Comparison of ENCODE assay signal across 7 cellular contexts in the genomic region with DNA sequence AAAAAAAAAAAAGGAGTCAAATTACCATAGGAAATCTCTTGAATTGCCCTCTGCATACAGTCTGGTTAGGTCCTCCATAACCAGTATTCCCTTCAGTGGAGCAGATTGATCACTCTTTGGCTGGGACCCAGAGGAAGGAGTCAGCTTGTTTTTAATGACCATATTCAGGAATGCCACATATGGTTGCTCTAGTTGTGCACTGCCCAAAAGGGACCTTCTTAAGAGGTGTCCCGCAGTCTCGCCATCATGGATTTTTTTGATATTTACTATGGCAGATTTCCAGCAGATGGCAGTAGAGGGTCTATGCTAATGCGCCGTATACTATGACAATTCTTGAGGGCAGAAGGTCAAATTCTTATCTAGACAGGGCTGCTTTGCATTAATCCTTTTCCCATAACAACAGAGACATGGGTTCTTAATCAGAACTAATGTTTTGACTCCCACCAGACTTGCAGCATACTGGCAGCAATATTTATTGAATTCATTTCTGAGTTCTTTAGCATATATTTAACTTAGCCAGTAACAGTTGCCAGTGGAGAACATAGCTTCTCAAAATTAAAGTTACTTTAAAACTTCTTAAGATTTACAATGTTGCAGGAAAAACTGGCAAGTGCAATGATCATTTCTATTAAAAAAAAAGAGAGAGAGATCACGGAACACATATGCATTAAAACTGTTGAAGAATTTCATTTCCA. TPM values are rescaled to one million over a fixed set of nuclear protein-coding genes. Genes with fewer than 3 reads are reported as not detected.
DNase-seq lines count a peak whose midpoint lies in the region; ATAC-seq and TF ChIP-seq lines count a peak whose summit lies in the region.

No MANE protein-coding gene starts in this region.

- no peak overlapping the region for H3K18ac ChIP-seq in mesenchymal stem cell (ENCODE audit: low read depth in 1 of 2, low read length in 2 of 2)

- DNase-seq in NCI-H345 treated with DMSO at 0.1 percent for 48 hours (lab: John Stamatoyannopoulos, UW; ENCODE audit: unreplicated experiment), result peak; percentile 25
- peak; percentile 22 for DNase-seq in activated CD4-positive, alpha-beta T cell treated with anti-CD3 and anti-CD28 coated beads for 1 hour
- peak; percentile 68 for DNase-seq in colonic mucosa
- DNase-seq in mesenchymal stem cell, result peak; percentile 72
- DNase-seq in stimulated activated CD8-positive, alpha-beta memory T cell treated with anti-CD3 and anti-CD28 coated beads, Interleukin-7, amount 100 ng/mL, for 1 hour (ENCODE audit: low read depth in 2 of 2), result peak; percentile 11 to 21

- H3K4me3 ChIP-seq in colonic mucosa (no peak overlapping the region), mesenchymal stem cell (ENCODE audit: insufficient read depth in 1 of 2, low read depth in 1 of 2, low read length in 2 of 2) (no peak overlapping the region)

- no peak overlapping the region for H3K14ac ChIP-seq in mesenchymal stem cell (ENCODE audit: low read length in 2 of 2)

- TF ChIP-seq CTCF in GM12872 (IDR thresholded peaks at IDR 0.05; ENCODE audit: insufficient read depth, low read depth, low read length), result peak; percentile 71
- peak; percentile 57 for TF ChIP-seq CTCF in colonic mucosa (IDR thresholded peaks at IDR 0.05)

- intact Hi-C loops in colonic mucosa (cut with DNase I), result loop anchor here (2.0 to 5.0 kb wide), 2 partner anchors 106 to 189 kb away; no protein-coding TSS in a partner anchor

- H3K9me3 ChIP-seq in colonic mucosa (no peaks in the 10 kb centered on the region), mesenchymal stem cell (ENCODE audit: control insufficient read depth, low read length) (no peaks in the 10 kb centered on the region)

- H4K8ac ChIP-seq in mesenchymal stem cell (ENCODE audit: low read length), result no peak overlapping the region

- no peak overlapping the region for H4K91ac ChIP-seq in mesenchymal stem cell (ENCODE audit: low read length)

- WGBS in mesenchymal stem cell, result 21% methylated on average over 4 of the region's 5 CpGs

- H3K27ac ChIP-seq in colonic mucosa (no peak overlapping the region), mesenchymal stem cell (ENCODE audit: low read length, poor library complexity, severe bottlenecking) (no peak overlapping the region)

- H3K27me3 ChIP-seq in colonic mucosa (no peaks in the 10 kb centered on the region), mesenchymal stem cell (ENCODE audit: control insufficient read depth in 1 of 2, insufficient read depth in 1 of 2, low read length in 2 of 2) (peaks cover 0 to 7% of the 10 kb centered on the region in 2 experiments)

- H3K79me1 ChIP-seq in mesenchymal stem cell (replicated peaks; ENCODE audit: low read length, poor library complexity, severe bottlenecking), result no peaks in the 10 kb centered on the region

- no peak overlapping the region for H2AK5ac ChIP-seq in mesenchymal stem cell (ENCODE audit: low read length, severe bottlenecking)

- no peak overlapping the region for H3K4ac ChIP-seq in mesenchymal stem cell (ENCODE audit: low read depth in 1 of 2, low read length in 2 of 2)

- no peak overlapping the region for H2AFZ ChIP-seq in mesenchymal stem cell (ENCODE audit: low read depth, low read length)

- peak; percentile 73 for ATAC-seq in HG03060 (IDR thresholded peaks at IDR 0.05; ENCODE audit: low read depth, unreplicated experiment)

- H3K4me1 ChIP-seq in colonic mucosa (no peaks in the 10 kb centered on the region), mesenchymal stem cell (ENCODE audit: control insufficient read depth, insufficient read depth, low read depth, low read length) (no peaks in the 10 kb centered on the region)

- H3K36me3 ChIP-seq in colonic mucosa (no peaks in the 10 kb centered on the region), mesenchymal stem cell (ENCODE audit: control insufficient read depth in 1 of 2, insufficient read depth in 2 of 2, low read depth in 1 of 2, low read length in 2 of 2) (no peaks in the 10 kb centered on the region)

- H3K9ac ChIP-seq in colonic mucosa (ENCODE audit: low read depth in 2 of 2, low read length in 2 of 2), result no peak overlapping the region
- H3K9ac ChIP-seq in mesenchymal stem cell (ENCODE audit: low read length), result peak overlapping the region; percentile 28

- no peak overlapping the region for H3K23ac ChIP-seq in mesenchymal stem cell (ENCODE audit: low read length in 2 of 2)

- no peak overlapping the region for H2BK15ac ChIP-seq in mesenchymal stem cell (ENCODE audit: low read depth, poor library complexity, severe bottlenecking)

- H2BK120ac ChIP-seq in mesenchymal stem cell (ENCODE audit: low read depth, low read length), result no peak overlapping the region

- peak overlapping the region; percentile 44 for H3K4me2 ChIP-seq in mesenchymal stem cell (ENCODE audit: low read length, poor library complexity, severe bottlenecking)

- H2BK12ac ChIP-seq in mesenchymal stem cell (ENCODE audit: low read length in 2 of 2), result no peak overlapping the region

- no peak overlapping the region for H2BK5ac ChIP-seq in mesenchymal stem cell (ENCODE audit: low read depth, low read length, poor library complexity, severe bottlenecking)

RNA-seq across cellular contexts. Expression of a gene that starts 31.8 kb away (rescaled TPM):
- total RNA-seq in colonic mucosa, result 10 to 100 TPM; 11.5 to 17.9 TPM
- 8.0 TPM for polyA plus RNA-seq in mesenchymal stem cell (2013, experiment 1 of 2)
- 7.8 TPM for polyA plus RNA-seq in mesenchymal stem cell (2013, experiment 2 of 2)

Comparison
In these comparisons a context has a peak if more than half of its experiments do, and no peak if none do; other contexts are left out.
1. DNase-seq: peak in every context shown above with its lines; median percentile 72 in mesenchymal stem cell; 68 in colonic mucosa; 25 in NCI-H345 treated with DMSO at 0.1 percent for 48 hours; 22 in activated CD4-positive, alpha-beta T cell treated with anti-CD3 and anti-CD28 coated beads for 1 hour; 16 in stimulated activated CD8-positive, alpha-beta memory T cell treated with anti-CD3 and anti-CD28 coated beads, Interleukin-7, amount 100 ng/mL, for 1 hour.